In genomic region chr2:235911633-235912032, GRCh38 we compare ENCODE assay signal across 21 cellular contexts.
"Had no signal": no experiment of that assay in that cellular context is flagged by ENCODE, and none has a peak within 500 bp of the region (broad histone marks: within the 10 kb centered on the region; RNA-seq: fewer than 3 reads in every experiment).

No MANE protein-coding gene starts in this region.

- H3K4me1 ChIP-seq: psoas muscle, spleen, tibial artery, upper lobe of right lung, vagina had no signal

- H3K9me3 ChIP-seq: mucosa of descending colon, tibial artery, upper lobe of right lung, vagina had no signal

- H3K9ac ChIP-seq: neural progenitor cell had no signal

- H3K27me3 ChIP-seq: neural progenitor cell, spleen, tibial artery, upper lobe of right lung, vagina had no signal

- ATAC-seq: mucosa of descending colon; natural killer cell; psoas muscle; sciatic nerve; stimulated activated memory B cell treated with anti-CD40 and anti-IgM and Interleukin-4, amounts not matched to agents 10 μg/mL and 1 μg/mL and 100 μg/mL, for 72 hours; upper lobe of right lung had no signal

- H3K4me2 ChIP-seq: neural progenitor cell had no signal

- H3K36me3 ChIP-seq: upper lobe of right lung, vagina had no signal

- DNase-seq: effector CD4-positive, alpha-beta T cell; foreskin melanocyte; head of caudate nucleus; hippocampal formation; mucosa of descending colon; natural killer cell; nucleus accumbens; psoas muscle; retina; spleen; stimulated activated CD4-positive, alpha-beta T cell treated with anti-CD3 and anti-CD28 coated beads, Interleukin-15, amount 100 ng/mL, for 24 hours; stimulated activated CD4-positive, alpha-beta T cell treated with anti-CD3 and anti-CD28 coated beads, Interleukin-1b, Interleukin-23, amount 100 ng/mL, for 48 hours; stimulated activated CD4-positive, alpha-beta T cell treated with anti-CD3 and anti-CD28 coated beads, Interleukin-4, amount 100 ng/mL, for 24 hours; tibial artery; upper lobe of right lung had no signal

- H3K36me3 Mint-ChIP-seq: stimulated activated memory B cell treated with anti-CD40 and anti-IgM and Interleukin-4, amounts not matched to agents 10 μg/mL and 1 μg/mL and 100 μg/mL, for 72 hours had no signal

- H3K4me1 Mint-ChIP-seq: natural killer cell had no signal

- H3K4me3 Mint-ChIP-seq: natural killer cell; neural progenitor cell; stimulated activated memory B cell treated with anti-CD40 and anti-IgM and Interleukin-4, amounts not matched to agents 10 μg/mL and 1 μg/mL and 100 μg/mL, for 72 hours; stimulated activated naive CD8-positive, alpha-beta T cell treated with anti-CD3 and anti-CD28 coated beads, Interleukin-15, Interleukin-2, amounts not matched to agents 100 ng/mL and 50 ng/mL, for 24 hours had no signal

- H3K27ac ChIP-seq: coronary artery, neural progenitor cell, psoas muscle, spleen, tibial artery, upper lobe of right lung, vagina had no signal

- H3K27ac Mint-ChIP-seq: natural killer cell; stimulated activated memory B cell treated with anti-CD40 and anti-IgM and Interleukin-4, amounts not matched to agents 10 μg/mL and 1 μg/mL and 100 μg/mL, for 72 hours; stimulated activated naive CD8-positive, alpha-beta T cell treated with anti-CD3 and anti-CD28 coated beads, Interleukin-15, Interleukin-2, amounts not matched to agents 100 ng/mL and 50 ng/mL, for 24 hours had no signal

- H3K4me3 ChIP-seq: coronary artery, mucosa of descending colon, neural progenitor cell, psoas muscle, spleen, tibial artery, upper lobe of right lung, vagina had no signal

- H2AFZ ChIP-seq: neural progenitor cell had no signal
